8 cellular contexts compared by ENCODE assay signal in the genomic region with DNA sequence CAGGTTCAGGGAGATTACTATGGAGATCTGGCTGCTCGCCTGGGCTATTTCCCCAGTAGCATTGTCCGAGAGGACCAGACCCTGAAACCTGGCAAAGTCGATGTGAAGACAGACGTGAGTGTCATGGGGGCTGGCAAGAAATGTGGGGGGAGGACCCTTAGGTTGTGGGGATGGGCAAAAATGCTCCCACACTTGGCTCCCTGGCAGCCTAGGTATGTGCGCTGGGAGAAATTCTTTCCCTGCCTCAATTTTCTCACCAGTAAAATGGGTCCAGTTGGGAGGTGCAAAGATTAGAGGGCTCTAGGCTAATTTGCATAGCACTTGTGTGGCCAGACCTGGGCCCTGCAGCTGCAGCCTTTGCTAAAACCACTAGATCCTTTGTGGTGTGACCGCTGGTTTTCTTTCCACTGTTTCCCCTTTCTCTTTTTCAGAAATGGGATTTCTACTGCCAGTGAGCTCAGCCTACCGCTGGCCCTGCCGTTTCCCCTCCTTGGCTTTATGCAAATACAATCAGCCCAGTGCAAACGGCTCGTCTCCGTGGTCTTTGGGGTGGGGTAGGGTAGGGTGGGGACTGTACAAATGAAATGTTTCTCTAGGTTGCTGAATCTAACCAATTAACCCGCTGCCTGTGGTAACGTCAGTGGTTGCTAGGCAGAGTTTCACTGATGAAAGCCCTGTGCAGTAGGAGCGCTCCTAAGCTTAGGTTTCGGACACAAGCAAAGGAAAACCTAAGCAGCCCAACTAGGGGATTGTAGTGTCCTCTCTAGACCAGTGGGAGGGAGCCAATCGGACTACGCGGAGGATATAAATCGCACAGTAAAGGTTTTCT. TPM values are rescaled to one million over a fixed set of nuclear protein-coding genes. Genes with fewer than 3 reads are reported as not detected.
DNase-seq lines count a peak whose midpoint lies in the region; ATAC-seq and TF ChIP-seq lines count a peak whose summit lies in the region.

No MANE protein-coding gene starts in this region.

- peak overlapping the region; percentile 94 for H3K27ac Mint-ChIP-seq in activated CD4-positive, alpha-beta T cell treated with anti-CD3 and anti-CD28 coated beads for 36 hours

- no peaks in the 10 kb centered on the region for H3K9me3 Mint-ChIP-seq in activated CD4-positive, alpha-beta T cell treated with anti-CD3 and anti-CD28 coated beads for 36 hours (ENCODE audit: low read depth)

- POLR2A ChIA-PET in activated CD4-positive, alpha-beta T cell treated with anti-CD3 and anti-CD28 coated beads for 36 hours (lab: Charles Lee): interaction anchor here (0.6 to 3.6 kb wide), 9 partner anchors 17 to 783 kb away, joined by 3 to 46 read pairs (median 7); partner anchors contain the start of genes ACTMAP, COQ8B, EGLN2 and HNRNPUL1

- no peaks in the 10 kb centered on the region for H3K27me3 Mint-ChIP-seq in activated CD4-positive, alpha-beta T cell treated with anti-CD3 and anti-CD28 coated beads for 36 hours

- H3K4me1 Mint-ChIP-seq in activated CD4-positive, alpha-beta T cell treated with anti-CD3 and anti-CD28 coated beads for 36 hours: peaks cover 38% of the 10 kb centered on the region

- peak; percentile 61 for ATAC-seq in HG03432 (IDR thresholded peaks at IDR 0.05; ENCODE audit: unreplicated experiment)
- peak; percentile 68 for ATAC-seq in activated CD4-positive, alpha-beta T cell treated with anti-CD3 and anti-CD28 coated beads for 36 hours

- no peaks in the 10 kb centered on the region for H3K27me3 ChIP-seq in layer of hippocampus (ENCODE audit: control insufficient read depth, insufficient read depth, low read length)

- TF ChIP-seq CTCF in AG09319 (IDR thresholded peaks at IDR 0.05; ENCODE audit: low read depth, low read length): no peak

- intact Hi-C loops in activated CD4-positive, alpha-beta T cell treated with anti-CD3 and anti-CD28 coated beads for 36 hours (cut with DNase I, micrococcal nuclease): loop anchor here in 1 of 2 experiments (1.0 to 2.0 kb wide), 2 partner anchors 22 to 172 kb away; no protein-coding TSS in a partner anchor

- H3K4me3 Mint-ChIP-seq in activated CD4-positive, alpha-beta T cell treated with anti-CD3 and anti-CD28 coated beads for 36 hours: peak overlapping the region; percentile 84

- peak; percentile 80 for DNase-seq in AG09319 (ENCODE audit: extremely low read depth, low read depth)
- DNase-seq in GM19238 (ENCODE audit: insufficient read length, low spot score): peak; percentile 78
- DNase-seq in NCI-H446 treated with DMSO at 0.1 percent for 48 hours (lab: John Stamatoyannopoulos, UW): peak; percentile 88
- DNase-seq in activated CD4-positive, alpha-beta T cell treated with anti-CD3 and anti-CD28 coated beads for 36 hours: peak; percentile 94
- peak; percentile 66 to 81 for DNase-seq in stimulated activated CD4-positive, alpha-beta T cell treated with anti-CD3 and anti-CD28 coated beads, Interleukin-1b, Interleukin-23, amount 100 ng/mL, for 4 hours (ENCODE audit: low read depth in 2 of 2)

- peaks cover 7% of the 10 kb centered on the region for H3K36me3 Mint-ChIP-seq in activated CD4-positive, alpha-beta T cell treated with anti-CD3 and anti-CD28 coated beads for 36 hours (ENCODE audit: low read depth)

- CTCF ChIA-PET in activated CD4-positive, alpha-beta T cell treated with anti-CD3 and anti-CD28 coated beads for 36 hours (lab: Charles Lee): interaction anchor here (0.6 to 4.5 kb wide), 16 partner anchors 9 to 1332 kb away, joined by 3 to 47 read pairs (median 6); partner anchors contain the start of genes ACTMAP, COQ8B, EGLN2 and HNRNPUL1

- H3K27ac ChIP-seq in cingulate gyrus (ENCODE audit: low read depth, low read length) (peak overlapping the region; percentile 99), layer of hippocampus (ENCODE audit: low read depth, low read length) (peak overlapping the region; percentile 98)

RNA-seq across cellular contexts. Expression of gene RAB4B, which starts 0.9 kb away (rescaled TPM):
- 10 to 100 TPM; 26.4 to 33.7 TPM for total RNA-seq in activated CD4-positive, alpha-beta T cell treated with anti-CD3 and anti-CD28 coated beads for 36 hours

RNA-seq across cellular contexts. Expression of gene MIA, which starts 1.9 kb away (rescaled TPM):
- total RNA-seq in activated CD4-positive, alpha-beta T cell treated with anti-CD3 and anti-CD28 coated beads for 36 hours: under 1 TPM in 1 of 2 experiments, not detected in 1; 0.57 TPM

RNA-seq across cellular contexts. Expression of gene EGLN2, which starts 21.8 kb away (rescaled TPM):
- total RNA-seq in activated CD4-positive, alpha-beta T cell treated with anti-CD3 and anti-CD28 coated beads for 36 hours: 10 to 100 TPM; 85.6 to 86.6 TPM

RNA-seq across cellular contexts. Expression of gene SNRPA, which starts 26.2 kb away (rescaled TPM):
- total RNA-seq in activated CD4-positive, alpha-beta T cell treated with anti-CD3 and anti-CD28 coated beads for 36 hours: 100 to 1,000 TPM; 245 to 465 TPM

RNA-seq across cellular contexts. Expression of gene ACTMAP, which starts 26.9 kb away (rescaled TPM):
- total RNA-seq in activated CD4-positive, alpha-beta T cell treated with anti-CD3 and anti-CD28 coated beads for 36 hours: 10 to 100 TPM; 15.0 to 18.0 TPM

Comparison
In these comparisons a context has a peak if more than half of its experiments do, and no peak if none do; other contexts are left out.
1. Peak in every context shown above with its lines: DNase-seq, ATAC-seq and H3K27ac ChIP-seq.